ENCODE assay signal across 12 cellular contexts in genomic region chr19:40567750-40568494, GRCh38. TPM values are rescaled to one million over a fixed set of nuclear protein-coding genes. Genes with fewer than 3 reads are reported as not detected.
DNase-seq lines count a peak whose midpoint lies in the region; ATAC-seq and TF ChIP-seq lines count a peak whose summit lies in the region.
"Had no signal": no experiment of that assay in that cellular context is flagged by ENCODE, and none has a peak within 500 bp of the region (broad histone marks: within the 10 kb centered on the region; RNA-seq: fewer than 3 reads in every experiment).

No MANE protein-coding gene starts in this region.

- H3K4me3 ChIP-seq in hepatocyte (no peak overlapping the region), gastrocnemius medialis (peak overlapping the region in 3 of 4 donors; percentile 33 to 47 (median 46)), mucosa of descending colon (no peak overlapping the region)

- H4K20me1 ChIP-seq in hepatocyte (ENCODE audit: insufficient read depth, poor library complexity, severe bottlenecking), result no peaks in the 10 kb centered on the region

- peak overlapping the region; percentile 45 for H2AFZ ChIP-seq in hepatocyte

- no peak overlapping the region for H3K27ac Mint-ChIP-seq in T-helper 17 cell
- H3K27ac Mint-ChIP-seq: activated naive CD8-positive, alpha-beta T cell had no signal

- H3K4me1 ChIP-seq in ES-I3 (ENCODE audit: insufficient read depth, low read length), result no peaks in the 10 kb centered on the region; the same call in 1 of the 2 replicates
- no peaks in the 10 kb centered on the region for H3K4me1 ChIP-seq in hepatocyte (ENCODE audit: insufficient read depth)
- peaks cover 6 to 7% of the 10 kb centered on the region in 2 donors for H3K4me1 ChIP-seq in gastrocnemius medialis
- H3K4me1 ChIP-seq in mucosa of descending colon (ENCODE audit: low read depth), result peaks cover 10% of the 10 kb centered on the region
- H3K4me1 ChIP-seq: foreskin keratinocyte had no signal

- no peak for TF ChIP-seq POLR2A in gastrocnemius medialis (IDR thresholded peaks at IDR 0.05)

- DNase-seq in T-helper 17 cell, result no peak
- DNase-seq in hepatocyte (ENCODE audit: low spot score), result no peak
- DNase-seq in gastrocnemius medialis, result no peak
- no peak for DNase-seq in mucosa of descending colon
- no peak for DNase-seq in T-helper 1 cell
- DNase-seq: DND-41, foreskin keratinocyte, NCI-H1436 had no signal

- 8% methylated on average over 69 of the region's 70 CpGs for WGBS in hepatocyte (ENCODE audit: low lambda C conversion rate, missing lambda C conversion rate)

- H3K9me3 ChIP-seq in ES-I3 (ENCODE audit: control insufficient read depth, insufficient read depth, low read length), result no peaks in the 10 kb centered on the region
- H3K9me3 ChIP-seq in T-helper 17 cell (ENCODE audit: control insufficient read depth, low read length, poor library complexity, severe bottlenecking), result no peaks in the 10 kb centered on the region
- no peaks in the 10 kb centered on the region for H3K9me3 ChIP-seq in hepatocyte (ENCODE audit: low read depth)
- H3K9me3 ChIP-seq in gastrocnemius medialis, result no peaks in the 10 kb centered on the region
- no peaks in the 10 kb centered on the region for H3K9me3 ChIP-seq in mucosa of descending colon

- H3K4me1 Mint-ChIP-seq in T-helper 17 cell, result peaks cover 9% of the 10 kb centered on the region

- H3K27ac ChIP-seq in hepatocyte (no peak overlapping the region), gastrocnemius medialis (no peak overlapping the region)
- H3K27ac ChIP-seq: foreskin keratinocyte had no signal

- no peaks in the 10 kb centered on the region for H3K79me2 ChIP-seq in hepatocyte

- peak overlapping the region; percentile 43 for H3K4me3 Mint-ChIP-seq in T-helper 17 cell

- ATAC-seq in T-helper 17 cell (no peak), gastrocnemius medialis (no peak), mucosa of descending colon (no peak), HG02981 (IDR thresholded peaks at IDR 0.05; ENCODE audit: unreplicated experiment) (no peak), HG03469 (IDR thresholded peaks at IDR 0.05; ENCODE audit: unreplicated experiment) (no peak)
- ATAC-seq: foreskin keratinocyte had no signal

- H3K27me3 Mint-ChIP-seq in T-helper 17 cell, result peaks cover 33% of the 10 kb centered on the region

- TF ChIP-seq CTCF in hepatocyte (IDR thresholded peaks at IDR 0.05; ENCODE audit: poor library complexity) (no peak), gastrocnemius medialis (IDR thresholded peaks at IDR 0.05 in 4 of 5, conservative IDR thresholded peaks at IDR 0.05 in 1 of 5) (no peak), mucosa of descending colon (IDR thresholded peaks at IDR 0.05) (no peak)

- H3K36me3 Mint-ChIP-seq in T-helper 17 cell (ENCODE audit: low read depth), result no peaks in the 10 kb centered on the region
- H3K36me3 Mint-ChIP-seq: activated naive CD8-positive, alpha-beta T cell had no signal

- peak overlapping the region; percentile 47; the same call in 1 of the 2 replicates for H3K9ac ChIP-seq in ES-I3 (ENCODE audit: low read depth, low read length)

- H3K36me3 ChIP-seq in ES-I3 (ENCODE audit: insufficient read depth, low read length), result no peaks in the 10 kb centered on the region
- no peaks in the 10 kb centered on the region for H3K36me3 ChIP-seq in hepatocyte (replicated peaks; ENCODE audit: insufficient read depth, low read depth)
- no peaks in the 10 kb centered on the region for H3K36me3 ChIP-seq in gastrocnemius medialis
- H3K36me3 ChIP-seq in mucosa of descending colon (ENCODE audit: low read depth), result no peaks in the 10 kb centered on the region

- intact Hi-C loops in gastrocnemius medialis (cut with DNase I; ENCODE audit: low total_unique reads), result no loop called here
- intact Hi-C loops in mucosa of descending colon (cut with DNase I, micrococcal nuclease), result no loop called here

- H3K9me2 ChIP-seq in hepatocyte (replicated peaks; ENCODE audit: insufficient read depth), result no peaks in the 10 kb centered on the region

- peaks cover 58% of the 10 kb centered on the region for H3K27me3 ChIP-seq in hepatocyte
- H3K27me3 ChIP-seq in gastrocnemius medialis, result peaks cover 36 to 46% (median 40%) of the 10 kb centered on the region in 3 donors

- in situ Hi-C loops in gastrocnemius medialis (cut with MboI; ENCODE audit: low sequenced_read_pairs in 4 of 4), result no loop called here

- peak overlapping the region; percentile 76 for H3K4me2 ChIP-seq in hepatocyte

RNA-seq across cellular contexts. Expression of gene SHKBP1, which starts 8.8 kb away (rescaled TPM):
- total RNA-seq in T-helper 17 cell, result 100 to 1,000 TPM; 124 to 141 TPM
- 22.6 and 44.6 TPM in 2 replicates for total RNA-seq in hepatocyte
- 81.3 and 83.6 TPM in 2 replicates for polyA plus RNA-seq in hepatocyte
- 10 to 100 TPM; 11.1 to 24.5 (median 23.6) TPM for total RNA-seq in gastrocnemius medialis
- total RNA-seq in mucosa of descending colon, result 10 to 100 TPM; 58.1 to 70.6 (median 62.2) TPM

RNA-seq across cellular contexts. Expression of gene LTBP4, which starts 33.2 kb away (rescaled TPM):
- total RNA-seq in T-helper 17 cell (100 to 1,000 TPM; 198 to 230 TPM), hepatocyte (45.6 and 50.2 TPM in 2 replicates), gastrocnemius medialis (10 to 100 TPM; 34.4 to 46.7 (median 40.5) TPM), mucosa of descending colon (100 to 1,000 TPM; 141 to 244 (median 160) TPM)
- 163 and 185 TPM in 2 replicates for polyA plus RNA-seq in hepatocyte

Comparison
In these comparisons a context has a peak if more than half of its experiments do, and no peak if none do; other contexts are left out.
1. H3K4me3 ChIP-seq: peak in gastrocnemius medialis (3 of 4); none in hepatocyte (single experiment) and mucosa of descending colon (single experiment).